ENCODE assay signal across 12 cellular contexts in the genomic region with DNA sequence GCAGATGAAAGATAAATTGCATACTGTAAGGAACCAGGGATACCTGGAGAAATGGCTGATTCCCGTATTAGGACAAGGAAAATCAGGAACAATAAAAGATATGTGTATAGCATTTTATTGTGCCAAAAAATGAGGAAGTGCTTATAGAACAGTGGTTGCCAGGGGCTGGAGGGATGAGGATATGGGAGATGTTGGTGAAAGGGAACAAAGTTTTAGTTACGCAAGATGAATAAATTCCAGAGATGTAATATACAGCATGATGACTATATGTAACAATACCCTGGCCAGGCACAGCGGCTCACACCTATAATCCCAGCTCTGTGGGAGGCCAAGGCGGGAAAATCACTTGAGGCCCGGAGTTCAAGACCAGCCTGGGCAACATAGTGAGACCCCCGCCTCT.
DNase-seq lines count a peak whose midpoint lies in the region; ATAC-seq and TF ChIP-seq lines count a peak whose summit lies in the region.
"Had no signal": no experiment of that assay in that cellular context is flagged by ENCODE, and none has a peak within 500 bp of the region (broad histone marks: within the 10 kb centered on the region; RNA-seq: fewer than 3 reads in every experiment).

No MANE protein-coding gene starts in this region.

- WGBS in mammary epithelial cell (ENCODE audit: low coverage, missing lambda C conversion rate): 91% methylated on average over 5 of the region's 6 CpGs
- 87% methylated on average over 6 of the region's 6 CpGs for WGBS in suprapubic skin

- ATAC-seq in GM21529 (IDR thresholded peaks at IDR 0.05; ENCODE audit: unreplicated experiment): no peak
- no peak for ATAC-seq in activated T-helper 17 cell treated with anti-CD3 and anti-CD28 coated beads, Interleukin-2, amount 50 U/mL, for 72 hours (replicated peaks)
- ATAC-seq: activated naive CD8-positive, alpha-beta T cell treated with anti-CD3 and anti-CD28 coated beads, Interleukin-2, amount 50 U/mL, for 24 hours had no signal

- H3K4me3 ChIP-seq in mammary epithelial cell (replicated peaks in 1 of 3; ENCODE audit: insufficient read depth in 1 of 3, low read depth in 2 of 3, low read length in 3 of 3) (no peak overlapping the region), suprapubic skin (no peak overlapping the region)

- no peak overlapping the region for H3K4me2 ChIP-seq in mammary epithelial cell (ENCODE audit: insufficient read depth, low read depth, low read length)

- H3K9me3 Mint-ChIP-seq in MCF 10A (ENCODE audit: unreplicated experiment): no peaks in the 10 kb centered on the region
- H3K9me3 Mint-ChIP-seq in activated T-helper 17 cell treated with anti-CD3 and anti-CD28 coated beads, Interleukin-2, amount 50 U/mL, for 72 hours: no peaks in the 10 kb centered on the region
- H3K9me3 Mint-ChIP-seq: activated naive CD8-positive, alpha-beta T cell treated with anti-CD3 and anti-CD28 coated beads, Interleukin-2, amount 50 U/mL, for 24 hours had no signal

- H3K9me3 ChIP-seq in mammary epithelial cell (replicated peaks; ENCODE audit: insufficient read depth, low read length): no peaks in the 10 kb centered on the region
- H3K9me3 ChIP-seq in suprapubic skin: no peaks in the 10 kb centered on the region

- peaks cover 60% of the 10 kb centered on the region for H3K36me3 Mint-ChIP-seq in MCF 10A (ENCODE audit: insufficient read depth, unreplicated experiment)
- H3K36me3 Mint-ChIP-seq in activated T-helper 17 cell treated with anti-CD3 and anti-CD28 coated beads, Interleukin-2, amount 50 U/mL, for 72 hours (ENCODE audit: low read depth): peaks cover 82% of the 10 kb centered on the region

- TF ChIP-seq CTCF in MCF 10A (IDR thresholded peaks at IDR 0.05; ENCODE audit: unreplicated experiment): no peak
- no peak for TF ChIP-seq CTCF in mammary epithelial cell (conservative IDR thresholded peaks at IDR 0.05 in 1 of 2, IDR thresholded peaks at IDR 0.05 in 1 of 2; ENCODE audit: extremely low read depth in 1 of 2, insufficient read depth in 1 of 2, low read depth in 1 of 2, low read length in 2 of 2)
- no peak for TF ChIP-seq CTCF in suprapubic skin (IDR thresholded peaks at IDR 0.05)

- peak overlapping the region; percentile 2 for H3K4me3 Mint-ChIP-seq in MCF 10A (ENCODE audit: unreplicated experiment)
- no peak overlapping the region for H3K4me3 Mint-ChIP-seq in activated T-helper 17 cell treated with anti-CD3 and anti-CD28 coated beads, Interleukin-2, amount 50 U/mL, for 72 hours
- H3K4me3 Mint-ChIP-seq: activated naive CD8-positive, alpha-beta T cell treated with anti-CD3 and anti-CD28 coated beads, Interleukin-2, amount 50 U/mL, for 24 hours had no signal

- no peaks in the 10 kb centered on the region for H3K27me3 Mint-ChIP-seq in MCF 10A (ENCODE audit: insufficient read depth, unreplicated experiment)
- no peaks in the 10 kb centered on the region for H3K27me3 Mint-ChIP-seq in activated T-helper 17 cell treated with anti-CD3 and anti-CD28 coated beads, Interleukin-2, amount 50 U/mL, for 72 hours
- H3K27me3 Mint-ChIP-seq: activated naive CD8-positive, alpha-beta T cell treated with anti-CD3 and anti-CD28 coated beads, Interleukin-2, amount 50 U/mL, for 24 hours had no signal

- no peak for TF ChIP-seq POLR2A in suprapubic skin (IDR thresholded peaks at IDR 0.05)

- DNase-seq in MCF 10A (ENCODE audit: unreplicated experiment): peak; percentile 78
- DNase-seq in mammary epithelial cell: no peak
- DNase-seq in SKM-1 treated with dmso at 0.1 percent for 144 hours (lab: John Stamatoyannopoulos, UW; ENCODE audit: unreplicated experiment): peak; percentile 54
- peak; percentile 66 for DNase-seq in fibroblast of the conjunctiva (ENCODE audit: low read depth)
- DNase-seq in suprapubic skin (ENCODE audit: low spot score in 2 of 2): no peak
- DNase-seq in activated CD8-positive, alpha-beta memory T cell treated with anti-CD3 and anti-CD28 coated beads, Interleukin-2, amount 50 U/mL, for 48 hours: no peak
- DNase-seq: NCI-H1436, SHP77 treated with DMSO at 0.1 percent for 48 hours had no signal

- H3K27me3 ChIP-seq in mammary epithelial cell (ENCODE audit: insufficient read depth, low read length) (no peaks in the 10 kb centered on the region), suprapubic skin (no peaks in the 10 kb centered on the region)

- H3K27ac Mint-ChIP-seq in MCF 10A (ENCODE audit: low read depth, unreplicated experiment): peak overlapping the region; percentile 2
- no peak overlapping the region for H3K27ac Mint-ChIP-seq in activated T-helper 17 cell treated with anti-CD3 and anti-CD28 coated beads, Interleukin-2, amount 50 U/mL, for 72 hours
- H3K27ac Mint-ChIP-seq: activated naive CD8-positive, alpha-beta T cell treated with anti-CD3 and anti-CD28 coated beads, Interleukin-2, amount 50 U/mL, for 24 hours had no signal

- no peak overlapping the region for H3K9ac ChIP-seq in mammary epithelial cell (ENCODE audit: insufficient read depth, low read length)

- H3K27ac ChIP-seq in mammary epithelial cell (ENCODE audit: insufficient read depth, low read depth, low read length): no peak overlapping the region
- H3K27ac ChIP-seq in suprapubic skin: peak overlapping the region; percentile 26
- H3K27ac ChIP-seq: WERI-Rb-1 had no signal

- no peak for TF ChIP-seq EP300 in suprapubic skin (IDR thresholded peaks at IDR 0.05)

- peaks cover 23% of the 10 kb centered on the region for H3K4me1 Mint-ChIP-seq in MCF 10A (ENCODE audit: insufficient read depth, unreplicated experiment)
- H3K4me1 Mint-ChIP-seq in activated T-helper 17 cell treated with anti-CD3 and anti-CD28 coated beads, Interleukin-2, amount 50 U/mL, for 72 hours: peaks cover 4% of the 10 kb centered on the region

- H3K79me2 ChIP-seq in mammary epithelial cell (ENCODE audit: insufficient read depth, low read length): no peaks in the 10 kb centered on the region

- intact Hi-C loops in MCF 10A (cut with micrococcal nuclease) (loop anchor here (5.0 to 10.0 kb wide), 3 partner anchors 136 to 1881 kb away; no protein-coding TSS in a partner anchor), mammary epithelial cell (cut with micrococcal nuclease) (loop anchor here (5.0 to 10.0 kb wide), 2 partner anchors 131 to 1473 kb away; no protein-coding TSS in a partner anchor)

- CTCF ChIA-PET in MCF 10A (lab: Yijun Ruan, JAX) (interaction anchor here (0.8 to 3.1 kb wide), 15 partner anchors 10 to 1886 kb away, joined by 3 to 19 read pairs (median 5); no protein-coding TSS in a partner anchor), mammary epithelial cell (lab: Charles Lee; ENCODE audit: low non-redundant PET) (no interaction called here)

- H3K4me1 ChIP-seq in mammary epithelial cell (ENCODE audit: insufficient read depth, low read length) (peaks cover 13% of the 10 kb centered on the region), suprapubic skin (peaks cover 34% of the 10 kb centered on the region)

- H4K20me1 ChIP-seq in mammary epithelial cell (ENCODE audit: insufficient read depth, low read length): no peaks in the 10 kb centered on the region

- H2AFZ ChIP-seq in mammary epithelial cell (ENCODE audit: low read depth, low read length): no peak overlapping the region

- no TSS peak for BruUV-seq in MCF 10A (replicated peaks; lab: Mats Ljungman, UMichigan)
- no TSS peak for BruUV-seq in mammary epithelial cell (replicated peaks; lab: Mats Ljungman, UMichigan)

- POLR2A ChIA-PET in MCF 10A (lab: Yijun Ruan, JAX): interaction anchor here (0.7 to 2.6 kb wide), 3 partner anchors 40 to 61 kb away, joined by 3 to 25 read pairs (median 5); no protein-coding TSS in a partner anchor

- in situ Hi-C loops in mammary epithelial cell (cut with MboI; ENCODE audit: low sequenced_read_pairs in 2 of 2): no loop called here

- dilution Hi-C loops in mammary epithelial cell (cut with HindIII; ENCODE audit: low sequenced_read_pairs): no loop called here

- H3K36me3 ChIP-seq in mammary epithelial cell (ENCODE audit: insufficient read depth, low read length): peaks cover 6% of the 10 kb centered on the region
- peaks cover 19% of the 10 kb centered on the region for H3K36me3 ChIP-seq in suprapubic skin

Comparison
In these comparisons a context has a peak if more than half of its experiments do, and no peak if none do; other contexts are left out.
1. DNase-seq: peak in MCF 10A (single experiment), SKM-1 treated with dmso at 0.1 percent for 144 hours (single experiment) and fibroblast of the conjunctiva (single experiment); none in mammary epithelial cell (single experiment), suprapubic skin (0 of 2) and activated CD8-positive, alpha-beta memory T cell treated with anti-CD3 and anti-CD28 coated beads, Interleukin-2, amount 50 U/mL, for 48 hours (single experiment).